Comparison of ENCODE assay signal across 12 cellular contexts in the genomic region with DNA sequence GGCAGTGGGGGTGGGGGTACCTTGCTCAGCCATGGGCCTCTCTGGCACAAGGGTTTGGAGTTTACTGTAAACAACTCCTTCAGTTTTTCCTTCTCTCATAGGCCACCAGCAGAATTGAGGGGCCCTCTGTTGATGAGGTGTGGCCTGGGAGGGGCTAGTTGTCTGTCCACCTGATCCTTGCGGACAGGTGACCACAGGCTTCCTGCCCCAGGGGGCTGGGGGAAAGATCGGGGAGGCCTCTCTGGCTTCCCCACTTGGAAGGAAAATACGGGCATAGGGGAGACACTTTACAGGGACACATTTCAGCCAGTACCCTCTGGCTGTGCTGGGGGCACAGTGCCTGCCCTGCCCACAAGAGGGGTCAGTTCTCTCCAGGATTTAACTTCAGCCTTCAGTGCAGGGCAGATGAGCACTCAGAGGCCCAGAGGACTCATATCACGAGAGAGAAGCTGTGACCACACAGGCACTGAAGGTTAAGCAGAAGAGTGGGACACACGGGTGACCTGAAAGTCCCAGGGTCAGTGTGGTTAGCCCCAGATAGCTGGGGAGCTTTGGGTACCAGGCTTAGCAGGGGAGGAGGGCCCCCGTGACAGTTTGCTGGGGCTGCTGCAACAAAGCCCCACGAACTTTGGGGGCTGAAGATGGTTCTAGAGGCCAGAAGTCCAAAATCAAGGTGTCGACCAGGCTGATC.
DNase-seq lines count a peak whose midpoint lies in the region; ATAC-seq and TF ChIP-seq lines count a peak whose summit lies in the region.
"Had no signal": no experiment of that assay in that cellular context is flagged by ENCODE, and none has a peak within 500 bp of the region (broad histone marks: within the 10 kb centered on the region; RNA-seq: fewer than 3 reads in every experiment).

No MANE protein-coding gene starts in this region.

- ATAC-seq in heart left ventricle (no peak), left cardiac atrium (no peak), GM18517 (IDR thresholded peaks at IDR 0.05; ENCODE audit: unreplicated experiment) (no peak)

- H3K27me3 Mint-ChIP-seq in neural progenitor cell (ENCODE audit: insufficient read depth, low read depth) = peaks cover 5% of the 10 kb centered on the region

- H3K18ac ChIP-seq in mesendoderm (ENCODE audit: low read length) = no peak overlapping the region

- no peak overlapping the region for H2BK5ac ChIP-seq in mesendoderm (ENCODE audit: low read length)

- H3K9me3 ChIP-seq in heart left ventricle (no peaks in the 10 kb centered on the region), neural progenitor cell (ENCODE audit: low read depth) (no peaks in the 10 kb centered on the region), vagina (no peaks in the 10 kb centered on the region)
- H3K9me3 ChIP-seq in effector memory CD4-positive, alpha-beta T cell (ENCODE audit: control insufficient read depth, low read length) = no peaks in the 10 kb centered on the region
- H3K9me3 ChIP-seq: BE2C had no signal

- no peaks in the 10 kb centered on the region for H3K36me3 Mint-ChIP-seq in neural progenitor cell

- H2BK15ac ChIP-seq in mesendoderm (replicated peaks; ENCODE audit: low read depth) = no peak overlapping the region

- no peak for TF ChIP-seq CTCF in heart left ventricle (IDR thresholded peaks at IDR 0.05)
- no peak for TF ChIP-seq CTCF in neural progenitor cell (IDR thresholded peaks at IDR 0.05)
- TF ChIP-seq CTCF in vagina (IDR thresholded peaks at IDR 0.05) = no peak

- no peak for TF ChIP-seq POLR2A in heart left ventricle (IDR thresholded peaks at IDR 0.05)
- TF ChIP-seq POLR2A in vagina (IDR thresholded peaks at IDR 0.05) = no peak

- peak overlapping the region; percentile 13 for H3K27ac Mint-ChIP-seq in neural progenitor cell

- no peaks in the 10 kb centered on the region for H3K9me3 Mint-ChIP-seq in neural progenitor cell

- H3K79me2 ChIP-seq in neural progenitor cell (ENCODE audit: low read depth) (peaks cover 95% of the 10 kb centered on the region), mesendoderm (ENCODE audit: control insufficient read depth, insufficient read depth, low read length) (peaks cover 63% of the 10 kb centered on the region)

- H2AFZ ChIP-seq in neural progenitor cell (replicated peaks) = no peak overlapping the region

- H3K56ac ChIP-seq in mesendoderm (ENCODE audit: low read length) = no peak overlapping the region

- H2BK120ac ChIP-seq in mesendoderm (ENCODE audit: low read depth, low read length) = no peak overlapping the region

- peak overlapping the region; percentile 22 to 96 (median 83) for H3K27ac ChIP-seq in heart left ventricle
- peak overlapping the region; percentile 51 for H3K27ac ChIP-seq in effector memory CD4-positive, alpha-beta T cell (ENCODE audit: insufficient read depth, low read length, poor library complexity, severe bottlenecking)
- H3K27ac ChIP-seq in neural progenitor cell = no peak overlapping the region
- H3K27ac ChIP-seq in vagina = peak overlapping the region; percentile 95
- no peak overlapping the region for H3K27ac ChIP-seq in mesendoderm (ENCODE audit: low read depth, low read length)

- no peak overlapping the region for H2AK5ac ChIP-seq in mesendoderm (ENCODE audit: low read length)

- peaks cover 95% of the 10 kb centered on the region for H4K20me1 ChIP-seq in neural progenitor cell (ENCODE audit: low read depth)

- H3K36me3 ChIP-seq in heart left ventricle (no peaks in the 10 kb centered on the region), neural progenitor cell (no peaks in the 10 kb centered on the region), vagina (no peaks in the 10 kb centered on the region), mesendoderm (ENCODE audit: control insufficient read depth, insufficient read depth, low read length) (no peaks in the 10 kb centered on the region)
- no peaks in the 10 kb centered on the region for H3K36me3 ChIP-seq in effector memory CD4-positive, alpha-beta T cell (ENCODE audit: control insufficient read depth, insufficient read depth, low read length)

- H3K79me1 ChIP-seq in mesendoderm (ENCODE audit: low read length) = peaks cover 49% of the 10 kb centered on the region

- H3K27me3 ChIP-seq in heart left ventricle (no peaks in the 10 kb centered on the region), neural progenitor cell (no peaks in the 10 kb centered on the region), vagina (no peaks in the 10 kb centered on the region), mesendoderm (ENCODE audit: insufficient read depth, low read length, poor library complexity) (no peaks in the 10 kb centered on the region)
- H3K27me3 ChIP-seq in effector memory CD4-positive, alpha-beta T cell (replicated peaks; ENCODE audit: control insufficient read depth, insufficient read depth, low read length, poor library complexity, severe bottlenecking) = no peaks in the 10 kb centered on the region
- H3K27me3 ChIP-seq: BE2C had no signal

- peaks cover 39% of the 10 kb centered on the region for H3F3A ChIP-seq in neural progenitor cell (ENCODE audit: low read depth)

- H3K4me1 ChIP-seq in heart left ventricle (peaks cover 49 to 98% (median 94%) of the 10 kb centered on the region in 12 donors), neural progenitor cell (peaks cover 74% of the 10 kb centered on the region), vagina (peaks cover 96% of the 10 kb centered on the region), mesendoderm (ENCODE audit: control insufficient read depth, low read depth, low read length) (peaks cover 30% of the 10 kb centered on the region)
- H3K4me1 ChIP-seq in effector memory CD4-positive, alpha-beta T cell (ENCODE audit: control insufficient read depth, insufficient read depth, low read length, poor library complexity, severe bottlenecking) = peaks cover 84% of the 10 kb centered on the region

- H3K4me3 ChIP-seq in heart left ventricle (no peak overlapping the region), neural progenitor cell (no peak overlapping the region), vagina (no peak overlapping the region), mesendoderm (ENCODE audit: low read length) (no peak overlapping the region)
- H3K4me3 ChIP-seq in effector memory CD4-positive, alpha-beta T cell (ENCODE audit: insufficient read depth, low read depth, low read length, poor library complexity, severe bottlenecking) = no peak overlapping the region

- no peak overlapping the region for H3K23ac ChIP-seq in mesendoderm (ENCODE audit: low read length)

- 68 to 77% (median 77%) methylated on average over 7 to 8 of the region's 8 CpGs for WGBS in heart left ventricle, 4 donors
- no CpG with 5 or more reads among the region's 8 CpGs for WGBS in mesendoderm (ENCODE audit: extremely low coverage, insufficient coverage, low lambda C conversion rate)

- intact Hi-C loops in heart left ventricle (cut with DNase I) = loop anchor here in 5 of 10 donors (5.0 kb wide), 2 partner anchors 36 to 44 kb away; no protein-coding TSS in a partner anchor
- intact Hi-C loops in left cardiac atrium (cut with DNase I) = no loop called here
- intact Hi-C loops in vagina (cut with DNase I) = no loop called here

- no peak overlapping the region for H3K4me3 Mint-ChIP-seq in neural progenitor cell

- H3K4me2 ChIP-seq in neural progenitor cell = no peak overlapping the region
- no peak overlapping the region for H3K4me2 ChIP-seq in mesendoderm (ENCODE audit: low read length)

- no peak overlapping the region for H4K8ac ChIP-seq in mesendoderm (ENCODE audit: low read depth, low read length)

- peaks cover 83% of the 10 kb centered on the region for H3K4me1 Mint-ChIP-seq in neural progenitor cell

- H3K9ac ChIP-seq in neural progenitor cell = no peak overlapping the region
- no peak overlapping the region for H3K9ac ChIP-seq in mesendoderm (ENCODE audit: low read length)

- H3K4ac ChIP-seq in mesendoderm (ENCODE audit: low read depth, low read length) = no peak overlapping the region

- DNase-seq in heart left ventricle = no peak
- no peak for DNase-seq in left cardiac atrium
- no peak for DNase-seq in effector memory CD4-positive, alpha-beta T cell
- DNase-seq in neural progenitor cell (ENCODE audit: low spot score) = no peak
- DNase-seq in vagina (ENCODE audit: extremely low spot score in 2 of 2) = no peak
- DNase-seq in Ammon's horn (ENCODE audit: low spot score) = no peak
- no peak for DNase-seq in mesendoderm
- DNase-seq: activated effector memory CD4-positive, alpha-beta T cell treated with anti-CD3 and anti-CD28 coated beads, Interleukin-2, amount 50 U/mL, for 16 hours; kidney glomerular epithelial cell; NCI-H510A had no signal

- no peak overlapping the region for H4K5ac ChIP-seq in mesendoderm (ENCODE audit: low read length)

Comparison
In these comparisons a context has a peak if more than half of its experiments do, and no peak if none do; other contexts are left out.
1. H3K27ac ChIP-seq: peak in heart left ventricle (12 of 12), effector memory CD4-positive, alpha-beta T cell (single experiment) and vagina (single experiment); none in neural progenitor cell (single experiment) and mesendoderm (single experiment).